Comparison of ENCODE assay signal across 18 cellular contexts in the genomic region with DNA sequence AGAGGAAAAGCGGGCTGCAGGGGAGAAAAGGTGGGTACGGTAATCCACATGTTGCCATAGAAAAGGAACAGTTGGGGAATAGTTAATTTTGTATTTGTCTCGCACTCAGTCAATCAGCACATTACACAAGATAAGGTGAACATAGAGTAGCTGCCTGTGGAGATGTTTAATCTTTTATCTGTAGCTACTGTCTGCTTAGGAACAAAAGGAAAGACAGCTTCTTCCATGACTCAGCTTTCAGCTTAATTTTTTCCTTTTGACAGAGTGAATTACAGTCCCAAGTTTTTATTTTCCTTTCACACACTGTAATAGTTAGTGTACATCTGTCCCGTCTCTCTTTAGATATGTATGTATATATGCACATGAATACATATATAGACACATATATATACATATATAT. TPM values are rescaled to one million over a fixed set of nuclear protein-coding genes. Genes with fewer than 3 reads are reported as not detected.
A peak's percentile ranks its signal among the peaks of the same experiment; 100 is the strongest.
DNase-seq lines count a peak whose midpoint lies in the region; ATAC-seq, FAIRE-seq and TF ChIP-seq lines count a peak whose summit lies in the region.
"Had no signal": no experiment of that assay in that cellular context is flagged by ENCODE, and none has a peak within 500 bp of the region (broad histone marks: within the 10 kb centered on the region; RNA-seq: fewer than 3 reads in every experiment).

No MANE protein-coding gene starts in this region.

- peak; percentile 11 for DNase-seq in OCI-M1 (lab: John Stamatoyannopoulos, UW)
- DNase-seq in astrocyte (ENCODE audit: low read depth), result no peak
- DNase-seq in endothelial cell of umbilical vein (ENCODE audit: low read depth, low spot score), result no peak
- no peak for DNase-seq in GM19240 (ENCODE audit: insufficient read length, low spot score)
- DNase-seq: C1 segment of cervical spinal cord; Calu3; CD4-positive, alpha-beta T cell; DMS 273 treated with DMSO at 0.1 percent for 48 hours; DMS79 had no signal

- H3K9me3 ChIP-seq in HUES64 (ENCODE audit: insufficient read depth, low read depth, low read length), result no peaks in the 10 kb centered on the region
- H3K9me3 ChIP-seq in astrocyte (ENCODE audit: insufficient read depth, low read depth, low read length), result no peaks in the 10 kb centered on the region
- H3K9me3 ChIP-seq in endothelial cell of umbilical vein (replicated peaks; ENCODE audit: control insufficient read depth, insufficient read depth, low read length), result no peaks in the 10 kb centered on the region
- H3K9me3 ChIP-seq: HAP-1 had no signal

- BruUV-seq in endothelial cell of umbilical vein (replicated peaks; lab: Mats Ljungman, UMichigan), result no TSS peak

- H3K4me3 Mint-ChIP-seq in astrocyte (ENCODE audit: unreplicated experiment), result no peak overlapping the region
- H3K4me3 Mint-ChIP-seq: B cell; CD4-positive, alpha-beta T cell had no signal

- POLR2A ChIA-PET in endothelial cell of umbilical vein (lab: Charles Lee), result no interaction called here

- H3K9ac ChIP-seq in HUES64 (ENCODE audit: low read depth, low read length) (no peak overlapping the region), astrocyte (ENCODE audit: low read length) (no peak overlapping the region), endothelial cell of umbilical vein (replicated peaks; ENCODE audit: extremely low read depth, insufficient read depth, low read length) (no peak overlapping the region)

- H3K9me1 ChIP-seq in endothelial cell of umbilical vein (replicated peaks; ENCODE audit: control insufficient read depth, extremely low read depth, insufficient read depth, low read length), result no peaks in the 10 kb centered on the region

- H4K20me1 ChIP-seq in astrocyte (ENCODE audit: insufficient read depth, low read length), result no peaks in the 10 kb centered on the region
- H4K20me1 ChIP-seq in endothelial cell of umbilical vein (replicated peaks; ENCODE audit: control insufficient read depth, extremely low read depth, insufficient read depth, low read length), result no peaks in the 10 kb centered on the region

- H3K4me2 ChIP-seq in astrocyte (ENCODE audit: low read length), result no peak overlapping the region
- H3K4me2 ChIP-seq in endothelial cell of umbilical vein (ENCODE audit: insufficient read depth, low read length), result no peak overlapping the region

- H3K36me3 ChIP-seq in HUES64 (ENCODE audit: insufficient read depth, low read length) (no peaks in the 10 kb centered on the region), astrocyte (ENCODE audit: insufficient read depth, low read length) (no peaks in the 10 kb centered on the region), endothelial cell of umbilical vein (ENCODE audit: control insufficient read depth in 2 of 2, extremely low read depth in 1 of 2, insufficient read depth in 2 of 2, low read length in 2 of 2) (no peaks in the 10 kb centered on the region)
- H3K36me3 ChIP-seq: HAP-1 had no signal

- peaks cover under 1% of the 10 kb centered on the region; the same call in 1 of the 2 replicates for H3K4me1 ChIP-seq in HUES64 (ENCODE audit: insufficient read depth, low read length)
- no peaks in the 10 kb centered on the region for H3K4me1 ChIP-seq in astrocyte (ENCODE audit: insufficient read depth, low read length)
- H3K4me1 ChIP-seq in endothelial cell of umbilical vein (ENCODE audit: control insufficient read depth, extremely low read depth, insufficient read depth, low read length), result no peaks in the 10 kb centered on the region

- dilution Hi-C loops in endothelial cell of umbilical vein (cut with MboI; ENCODE audit: extremely low pct_ligation_motif_present, low sequenced_read_pairs), result no loop called here

- no peak for FAIRE-seq in astrocyte (lab: Jason Lieb, UNC)
- FAIRE-seq in endothelial cell of umbilical vein (lab: Jason Lieb, UNC), result peak; percentile 26
- FAIRE-seq: A204.1, GM12891, GM19239, HTR-8/SVneo had no signal

- peaks cover 5% of the 10 kb centered on the region for H3K27me3 Mint-ChIP-seq in astrocyte (ENCODE audit: low read depth, unreplicated experiment)

- no peak overlapping the region for H3K4me3 ChIP-seq in HUES64 (ENCODE audit: low read length)
- H3K4me3 ChIP-seq in astrocyte (ENCODE audit: insufficient read depth, low read depth, low read length), result no peak overlapping the region
- H3K4me3 ChIP-seq in endothelial cell of umbilical vein (replicated peaks in 1 of 3; ENCODE audit: insufficient read depth in 1 of 3, low read depth in 1 of 3, low read length in 3 of 3), result no peak overlapping the region
- H3K4me3 ChIP-seq: HAP-1 had no signal

- no peaks in the 10 kb centered on the region for H3K79me2 ChIP-seq in astrocyte (ENCODE audit: insufficient read depth, low read length)
- no peaks in the 10 kb centered on the region for H3K79me2 ChIP-seq in endothelial cell of umbilical vein (ENCODE audit: control insufficient read depth, insufficient read depth, low read length)

- intact Hi-C loops in endothelial cell of umbilical vein (cut with micrococcal nuclease), result no loop called here

- ATAC-seq in GM18858 (IDR thresholded peaks at IDR 0.05; ENCODE audit: unreplicated experiment), result no peak
- ATAC-seq in HG02870 (IDR thresholded peaks at IDR 0.05; ENCODE audit: unreplicated experiment), result no peak

- TF ChIP-seq POLR2A in endothelial cell of umbilical vein (IDR thresholded peaks at IDR 0.05; ENCODE audit: low read depth, low read length), result no peak

- TF ChIP-seq CTCF in astrocyte (IDR thresholded peaks at IDR 0.05; ENCODE audit: insufficient read depth, low read depth, low read length) (no peak), endothelial cell of umbilical vein (IDR thresholded peaks at IDR 0.05; ENCODE audit: extremely low read depth in 1 of 2, insufficient read depth in 1 of 2, low read depth in 1 of 2, low read length in 2 of 2) (no peak)

- H3K27ac Mint-ChIP-seq in astrocyte (ENCODE audit: unreplicated experiment), result peak overlapping the region; percentile 36
- H3K27ac Mint-ChIP-seq: B cell; CD4-positive, alpha-beta T cell had no signal

- H3K9me3 Mint-ChIP-seq in astrocyte (ENCODE audit: unreplicated experiment), result peaks cover 2% of the 10 kb centered on the region
- H3K9me3 Mint-ChIP-seq: CD4-positive, alpha-beta T cell had no signal

- WGBS in HUES64, result 89% methylated on average over 3 of the region's 4 CpGs

- no peak overlapping the region for H2AFZ ChIP-seq in astrocyte (ENCODE audit: low read depth, low read length)
- no peak overlapping the region for H2AFZ ChIP-seq in endothelial cell of umbilical vein (ENCODE audit: low read depth, low read length)

- CTCF ChIA-PET in endothelial cell of umbilical vein (lab: Charles Lee), result interaction anchor here (0.8 to 1.1 kb wide), 2 partner anchors 11 to 13 kb away, joined by 3 read pairs; no protein-coding TSS in a partner anchor

- peaks cover 10% of the 10 kb centered on the region for H3K4me1 Mint-ChIP-seq in astrocyte (ENCODE audit: low read depth, unreplicated experiment)
- H3K4me1 Mint-ChIP-seq: B cell had no signal

- H3K27ac ChIP-seq in HUES64 (ENCODE audit: low read depth, low read length) (0 out of 2 replicates have a peak overlapping the region, but pooled peaks have one; percentile 10), astrocyte (ENCODE audit: low read depth, low read length) (no peak overlapping the region), endothelial cell of umbilical vein (ENCODE audit: insufficient read depth, low read depth, low read length) (no peak overlapping the region)

- no peaks in the 10 kb centered on the region for H3K36me3 Mint-ChIP-seq in astrocyte (ENCODE audit: low read depth, unreplicated experiment)

- H3K27me3 ChIP-seq in HUES64 (ENCODE audit: insufficient read depth, low read length) (no peaks in the 10 kb centered on the region), astrocyte (ENCODE audit: insufficient read depth, low read length) (no peaks in the 10 kb centered on the region), endothelial cell of umbilical vein (ENCODE audit: control insufficient read depth in 2 of 2, insufficient read depth in 2 of 2, low read length in 2 of 2) (peaks cover 0 to 2% of the 10 kb centered on the region in 2 experiments)

TF ChIP-seq in endothelial cell of umbilical vein, 7 proteins besides CTCF, POLR2A, EP300 and RAD21:
- TF ChIP-seq POLR2AphosphoS5 (IDR thresholded peaks at IDR 0.05; ENCODE audit: insufficient read depth, low read depth, low read length) (no peak), FOS (IDR thresholded peaks at IDR 0.05; ENCODE audit: borderline replicate concordance, insufficient read depth, low read length) (no peak)

RNA-seq across cellular contexts. Expression of a gene that starts 39.3 kb away (rescaled TPM):
- polyA plus RNA-seq in HUES64 (2013, experiment 1 of 2), result 315 TPM
- polyA plus RNA-seq in HUES64 (2013, experiment 2 of 2), result 331 TPM
- 29.9 and 47.1 TPM in 2 replicates for total RNA-seq in astrocyte
- total RNA-seq in endothelial cell of umbilical vein, result 156 and 264 TPM in 2 replicates
- 86.4 and 97.3 TPM in 2 replicates for polyA plus RNA-seq in endothelial cell of umbilical vein
- polyA plus RNA-seq in endothelial cell of umbilical vein (2011; cell fraction: cytosol; rRNA removed), result 56.4 and 60.5 TPM in 2 replicates
- 106 and 108 TPM in 2 replicates for polyA plus RNA-seq in endothelial cell of umbilical vein (2011; cell fraction: nucleus; rRNA removed)
- polyA plus RNA-seq in endothelial cell of umbilical vein (2012), result 37.0 and 88.8 TPM in 2 replicates
- polyA minus RNA-seq in endothelial cell of umbilical vein, result 119 and 146 TPM in 2 replicates
- 55.5 TPM for polyA minus RNA-seq in endothelial cell of umbilical vein (2011; cell fraction: cytosol; rRNA and poly(A)+ RNA removed)
- polyA minus RNA-seq in endothelial cell of umbilical vein (2011; cell fraction: nucleus; rRNA and poly(A)+ RNA removed), result 52.4 and 55.8 TPM in 2 replicates
